In the genomic region with DNA sequence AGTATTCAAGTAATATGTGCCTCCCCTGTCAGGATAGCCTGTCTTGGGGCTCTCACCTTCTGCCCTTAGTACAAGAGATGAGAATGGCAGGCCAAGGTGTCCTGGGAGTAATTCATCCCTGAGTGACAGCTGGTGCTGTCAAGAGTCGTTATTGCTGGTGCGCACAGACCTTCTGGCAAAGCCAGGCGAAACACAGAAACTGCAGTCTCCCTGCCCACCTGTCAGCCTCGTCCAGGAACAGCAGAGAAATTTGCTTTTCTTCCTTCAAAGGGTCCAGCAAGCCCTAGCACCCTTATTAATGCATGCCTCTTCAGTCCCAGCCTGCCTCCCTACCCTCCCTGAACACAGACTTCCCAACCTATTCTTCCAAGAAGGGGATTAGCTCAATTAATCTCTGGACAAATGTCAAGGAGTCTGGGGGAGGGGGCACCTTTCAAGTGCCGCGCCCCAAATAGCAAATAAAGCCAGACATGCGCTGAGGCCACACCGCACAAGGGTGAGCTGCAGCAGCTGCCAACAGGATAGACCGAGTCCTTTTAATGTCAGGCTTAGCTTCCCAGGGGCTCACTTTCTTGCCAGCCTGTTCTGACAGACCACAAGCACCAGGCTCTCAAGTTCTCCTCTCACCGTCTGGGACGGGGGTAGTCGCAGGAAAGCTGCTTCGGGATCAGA, we compare ENCODE assay signal across 16 cellular contexts.
DNase-seq lines count a peak whose midpoint lies in the region; ATAC-seq and TF ChIP-seq lines count a peak whose summit lies in the region.
"Had no signal": no experiment of that assay in that cellular context is flagged by ENCODE, and none has a peak within 500 bp of the region (broad histone marks: within the 10 kb centered on the region; RNA-seq: fewer than 3 reads in every experiment).

No MANE protein-coding gene starts in this region.

- H3K9me3 Mint-ChIP-seq in CD4-positive, alpha-beta T cell = no peaks in the 10 kb centered on the region
- H3K9me3 Mint-ChIP-seq: naive thymus-derived CD8-positive, alpha-beta T cell had no signal

- H3K4me1 ChIP-seq in HAP-1 (no peaks in the 10 kb centered on the region), colonic mucosa (no peaks in the 10 kb centered on the region)

- no peaks in the 10 kb centered on the region for H3K36me3 Mint-ChIP-seq in CD4-positive, alpha-beta T cell (ENCODE audit: low read depth)
- H3K36me3 Mint-ChIP-seq: activated CD8-positive, alpha-beta memory T cell treated with anti-CD3 and anti-CD28 coated beads, Interleukin-2, amount 10 ng/mL, durations not matched to agents 7 days and 5 days had no signal

- H3K36me3 ChIP-seq in HAP-1 (replicated peaks) (no peaks in the 10 kb centered on the region), colonic mucosa (no peaks in the 10 kb centered on the region)
- H3K36me3 ChIP-seq: BLaER1, heart left ventricle had no signal

- no peak overlapping the region for H3K9ac ChIP-seq in colonic mucosa (ENCODE audit: low read depth in 2 of 2, low read length in 2 of 2)
- H3K9ac ChIP-seq: BLaER1, SK-N-SH had no signal

- H3K27me3 ChIP-seq in HAP-1 (ENCODE audit: low read depth) (no peaks in the 10 kb centered on the region; the same call in 1 of the 2 replicates), colonic mucosa (no peaks in the 10 kb centered on the region)
- no peaks in the 10 kb centered on the region for H3K27me3 ChIP-seq in CD4-positive, alpha-beta T cell (ENCODE audit: control insufficient read depth, insufficient read depth, low read length)
- H3K27me3 ChIP-seq: BLaER1, heart left ventricle had no signal

- intact Hi-C loops in CD4-positive, alpha-beta T cell (cut with DNase I, micrococcal nuclease) = no loop called here
- intact Hi-C loops in colonic mucosa (cut with DNase I) = no loop called here

- H3K4me3 ChIP-seq in HAP-1 (no peak overlapping the region), colonic mucosa (no peak overlapping the region)
- H3K4me3 ChIP-seq: BLaER1, heart left ventricle had no signal

- ATAC-seq in CD4-positive, alpha-beta T cell (ENCODE audit: poor library complexity) = no peak
- ATAC-seq: activated CD8-positive, alpha-beta memory T cell treated with anti-CD3 and anti-CD28 coated beads, Interleukin-2, amount 10 ng/mL, durations not matched to agents 7 days and 5 days; heart left ventricle; naive thymus-derived CD8-positive, alpha-beta T cell had no signal

- TF ChIP-seq CTCF in CD4-positive, alpha-beta T cell (IDR thresholded peaks at IDR 0.05) = no peak
- TF ChIP-seq CTCF in colonic mucosa (IDR thresholded peaks at IDR 0.05) = no peak

- in situ Hi-C loops in HAP-1 (cut with MboI; ENCODE audit: low sequenced_read_pairs) = no loop called here

- no peak overlapping the region for H3K27ac ChIP-seq in CD4-positive, alpha-beta T cell (ENCODE audit: low read depth, low read length)
- no peak overlapping the region for H3K27ac ChIP-seq in colonic mucosa
- H3K27ac ChIP-seq: BLaER1 had no signal

- POLR2A ChIA-PET in CD4-positive, alpha-beta T cell (lab: Charles Lee) = no interaction called here

- H3K4me1 Mint-ChIP-seq in CD4-positive, alpha-beta T cell (ENCODE audit: low read depth) = peaks cover 20% of the 10 kb centered on the region

- H3K9me3 ChIP-seq in HAP-1 (no peaks in the 10 kb centered on the region), colonic mucosa (no peaks in the 10 kb centered on the region)
- no peaks in the 10 kb centered on the region for H3K9me3 ChIP-seq in CD4-positive, alpha-beta T cell (ENCODE audit: control insufficient read depth, low read length)
- H3K9me3 ChIP-seq: BLaER1, heart left ventricle, SK-N-SH had no signal

- no peak overlapping the region for H3K27ac Mint-ChIP-seq in CD4-positive, alpha-beta T cell
- H3K27ac Mint-ChIP-seq: activated CD8-positive, alpha-beta memory T cell treated with anti-CD3 and anti-CD28 coated beads, Interleukin-2, amount 10 ng/mL, durations not matched to agents 7 days and 5 days had no signal

- DNase-seq in HAP-1 (ENCODE audit: low spot score in 2 of 2) = peak; percentile 11 to 26
- peak; percentile 91 for DNase-seq in NCI-H2171 treated with DMSO at 0.1 percent for 48 hours (lab: John Stamatoyannopoulos, UW)
- peak; percentile 71 for DNase-seq in ecto neural progenitor cell (ENCODE audit: low spot score)
- peak; percentile 77 for DNase-seq in retina
- DNase-seq in CD4-positive, alpha-beta T cell = no peak
- DNase-seq in colonic mucosa = no peak
- DNase-seq in NCI-H2029 treated with DMSO at 0.1 percent for 48 hours (lab: John Stamatoyannopoulos, UW) = no peak
- DNase-seq in CD1c-positive myeloid dendritic cell (ENCODE audit: extremely low spot score) = no peak
- DNase-seq: activated CD8-positive, alpha-beta memory T cell treated with anti-CD3 and anti-CD28 coated beads, Interleukin-2, amount 10 ng/mL, durations not matched to agents 7 days and 5 days; activated naive CD4-positive, alpha-beta T cell treated with anti-CD3 and anti-CD28 coated beads, Interleukin-2, amount 50 U/mL, for 16 hours; HCEC 1CT; heart left ventricle; left cardiac atrium; naive thymus-derived CD8-positive, alpha-beta T cell; SK-N-SH had no signal

- H3K4me3 Mint-ChIP-seq in CD4-positive, alpha-beta T cell = no peak overlapping the region
- H3K4me3 Mint-ChIP-seq: activated CD8-positive, alpha-beta memory T cell treated with anti-CD3 and anti-CD28 coated beads, Interleukin-2, amount 10 ng/mL, durations not matched to agents 7 days and 5 days; naive thymus-derived CD8-positive, alpha-beta T cell had no signal

- CTCF ChIA-PET in CD4-positive, alpha-beta T cell (lab: Charles Lee) = no interaction called here

- no peaks in the 10 kb centered on the region for H3K27me3 Mint-ChIP-seq in CD4-positive, alpha-beta T cell

Comparison
In these comparisons a context has a peak if more than half of its experiments do, and no peak if none do; other contexts are left out.
1. DNase-seq: peak in HAP-1 (2 of 2), NCI-H2171 treated with DMSO at 0.1 percent for 48 hours (single experiment), ecto neural progenitor cell (single experiment) and retina (single experiment); none in CD4-positive, alpha-beta T cell (0 of 10), colonic mucosa (single experiment), NCI-H2029 treated with DMSO at 0.1 percent for 48 hours (single experiment) and CD1c-positive myeloid dendritic cell (single experiment).